In genomic region chr11:69445131-69445470, GRCh38 we compare ENCODE assay signal across 18 cellular contexts. TPM values are rescaled to one million over a fixed set of nuclear protein-coding genes. Genes with fewer than 3 reads are reported as not detected.
DNase-seq lines count a peak whose midpoint lies in the region; ATAC-seq, FAIRE-seq and TF ChIP-seq lines count a peak whose summit lies in the region.
"Had no signal": no experiment of that assay in that cellular context is flagged by ENCODE, and none has a peak within 500 bp of the region (broad histone marks: within the 10 kb centered on the region; RNA-seq: fewer than 3 reads in every experiment).

No MANE protein-coding gene starts in this region.

- H3K4me3 Mint-ChIP-seq in Calu3 (ENCODE audit: low read depth, unreplicated experiment) = no peak overlapping the region
- H3K4me3 Mint-ChIP-seq: activated CD4-positive, alpha-beta T cell treated with anti-CD3 and anti-CD28 coated beads, Interleukin-2, amount 10 ng/mL, durations not matched to agents 7 days and 5 days; stimulated activated naive CD8-positive, alpha-beta T cell treated with anti-CD3 and anti-CD28 coated beads, Interleukin-15, Interleukin-2, amounts not matched to agents 100 ng/mL and 50 ng/mL, for 24 hours had no signal

- H3K36me3 Mint-ChIP-seq in Calu3 (ENCODE audit: insufficient read depth, unreplicated experiment) = peaks cover 25% of the 10 kb centered on the region

- peak overlapping the region in 9 of 12 donors; percentile 7 to 55 (median 29) for H3K4me3 ChIP-seq in heart left ventricle
- H3K4me3 ChIP-seq in coronary artery = peak overlapping the region; percentile 47
- no peak overlapping the region for H3K4me3 ChIP-seq in pancreas
- peak overlapping the region in 1 of 2 donors; percentile 24 for H3K4me3 ChIP-seq in vagina
- H3K4me3 ChIP-seq: MG63, SK-N-MC had no signal

- H3K27me3 Mint-ChIP-seq in Calu3 (ENCODE audit: unreplicated experiment) = no peaks in the 10 kb centered on the region

- H3K4me1 Mint-ChIP-seq in Calu3 (ENCODE audit: low read depth, unreplicated experiment) = peaks cover 49% of the 10 kb centered on the region

- no peaks in the 10 kb centered on the region for H3K9me3 Mint-ChIP-seq in Calu3 (ENCODE audit: low read depth, unreplicated experiment)
- H3K9me3 Mint-ChIP-seq: activated CD4-positive, alpha-beta T cell treated with anti-CD3 and anti-CD28 coated beads, Interleukin-2, amount 10 ng/mL, durations not matched to agents 7 days and 5 days; stimulated activated naive CD8-positive, alpha-beta T cell treated with anti-CD3 and anti-CD28 coated beads, Interleukin-15, Interleukin-2, amounts not matched to agents 100 ng/mL and 50 ng/mL, for 24 hours had no signal

- WGBS in heart left ventricle, 4 donors = 57 to 74% (median 67%) methylated on average over 4 to 11 of the region's 11 CpGs
- WGBS in pancreas, 2 donors = 83 to 84% methylated on average over 11 of the region's 11 CpGs

- H3K27me3 ChIP-seq in heart left ventricle (no peaks in the 10 kb centered on the region), pancreas (no peaks in the 10 kb centered on the region), vagina (no peaks in the 10 kb centered on the region)
- H3K27me3 ChIP-seq: MG63 had no signal

- intact Hi-C loops in heart left ventricle (cut with DNase I) = loop anchor here in 8 of 10 donors (2.0 to 10.0 kb wide), 8 partner anchors 97 to 310 kb away; partner anchors contain the start of genes MYEOV (in 2 of the 8) and CCND1 (in 1 of the 8)
- intact Hi-C loops in left ventricle myocardium superior (cut with micrococcal nuclease) = no loop called here
- intact Hi-C loops in pancreas (cut with DNase I) = no loop called here
- intact Hi-C loops in vagina (cut with DNase I) = no loop called here
- intact Hi-C loops in Calu3 (cut with micrococcal nuclease; ENCODE audit: unreplicated experiment) = no loop called here

- TF ChIP-seq POLR2A in heart left ventricle (IDR thresholded peaks at IDR 0.05) (no peak), vagina (IDR thresholded peaks at IDR 0.05) (no peak)

- H3K36me3 ChIP-seq in heart left ventricle (no peaks in the 10 kb centered on the region), pancreas (no peaks in the 10 kb centered on the region), vagina (no peaks in the 10 kb centered on the region)
- H3K36me3 ChIP-seq: MG63, neutrophil had no signal

- CTCF ChIA-PET in Calu3 (lab: Charles Lee) = no interaction called here

- ATAC-seq in heart left ventricle (no peak), left ventricle myocardium superior (no peak), pancreas (peak in 2 of 4 donors; percentile 2 to 6)

- H3K27ac ChIP-seq in heart left ventricle = peak overlapping the region; percentile 63 to 95 (median 86)
- peak overlapping the region in 1 of 2 donors; percentile 88 for H3K27ac ChIP-seq in coronary artery
- peak overlapping the region; percentile 35 to 81 (median 61) for H3K27ac ChIP-seq in pancreas
- H3K27ac ChIP-seq in vagina = peak overlapping the region; percentile 18
- H3K27ac ChIP-seq: neutrophil, SK-N-MC had no signal

- H3K4me1 ChIP-seq in heart left ventricle = peaks cover 3 to 65% (median 50%) of the 10 kb centered on the region in 12 donors
- H3K4me1 ChIP-seq in pancreas = peaks cover 7 to 12% (median 8%) of the 10 kb centered on the region in 3 donors
- H3K4me1 ChIP-seq in vagina = peaks cover 44% of the 10 kb centered on the region

- H3K9me3 ChIP-seq in heart left ventricle = no peaks in the 10 kb centered on the region
- no peaks in the 10 kb centered on the region for H3K9me3 ChIP-seq in pancreas
- no peaks in the 10 kb centered on the region for H3K9me3 ChIP-seq in vagina
- H3K9me3 ChIP-seq: MG63, neutrophil had no signal

- no peak for FAIRE-seq in pancreas (lab: Jason Lieb, UNC)
- FAIRE-seq: GM18507, keratinocyte had no signal

- DNase-seq in heart left ventricle = peak in 3 of 5 donors; percentile 29 to 64 (median 50)
- no peak for DNase-seq in left ventricle myocardium superior
- DNase-seq in coronary artery (ENCODE audit: low spot score) = no peak
- DNase-seq in pancreas = peak in 1 of 6 donors; percentile 55
- DNase-seq in vagina (ENCODE audit: extremely low spot score in 2 of 2) = no peak
- no peak for DNase-seq in Calu3
- no peak for DNase-seq in DMS79 treated with DMSO at 0.1 percent for 48 hours (lab: John Stamatoyannopoulos, UW)
- no peak for DNase-seq in stimulated activated CD4-positive, alpha-beta T cell treated with anti-CD3 and anti-CD28 coated beads, Interleukin-2, amount 100 ng/mL, for 24 hours
- DNase-seq: activated CD4-positive, alpha-beta T cell treated with anti-CD3 and anti-CD28 coated beads, Interleukin-2, amount 10 ng/mL, durations not matched to agents 7 days and 5 days; activated gamma-delta T cell; cerebellar nuclear complex; MG63; stimulated activated CD4-positive, alpha-beta T cell treated with anti-CD3 and anti-CD28 coated beads, Interleukin-4, amount 100 ng/mL, for 24 hours had no signal

- no TSS peak for BruUV-seq in Calu3 (replicated peaks; lab: Mats Ljungman, UMichigan)

- TF ChIP-seq CTCF in heart left ventricle (IDR thresholded peaks at IDR 0.05) (no peak), coronary artery (IDR thresholded peaks at IDR 0.05) (no peak), pancreas (IDR thresholded peaks at IDR 0.05) (no peak), vagina (IDR thresholded peaks at IDR 0.05) (no peak), Calu3 (IDR thresholded peaks at IDR 0.05; ENCODE audit: unreplicated experiment) (no peak)

- no peak overlapping the region for H3K27ac Mint-ChIP-seq in Calu3 (ENCODE audit: unreplicated experiment)
- H3K27ac Mint-ChIP-seq: activated CD4-positive, alpha-beta T cell treated with anti-CD3 and anti-CD28 coated beads, Interleukin-2, amount 10 ng/mL, durations not matched to agents 7 days and 5 days; stimulated activated naive CD8-positive, alpha-beta T cell treated with anti-CD3 and anti-CD28 coated beads, Interleukin-15, Interleukin-2, amounts not matched to agents 100 ng/mL and 50 ng/mL, for 24 hours had no signal

RNA-seq across cellular contexts. Expression of gene LINC01488, which starts 36.4 kb away (rescaled TPM):
- total RNA-seq in heart left ventricle = under 1 TPM in 5 of 9 donors, not detected in 4; 0.04 to 0.42 (median 0.13) TPM
- under 1 TPM in 1 of 2 donors, not detected in 1; 0.23 TPM for polyA plus RNA-seq in heart left ventricle
- total RNA-seq in left ventricle myocardium superior = not detected
- total RNA-seq in pancreas = not detected
- polyA plus RNA-seq in pancreas = not detected
- total RNA-seq in vagina = not detected
- not detected in 2 replicates for total RNA-seq in Calu3 (2022)
- total RNA-seq: activated CD4-positive, alpha-beta T cell treated with anti-CD3 and anti-CD28 coated beads, Interleukin-2, amount 10 ng/mL, durations not matched to agents 7 days and 5 days had no signal
- polyA plus RNA-seq: keratinocyte had no signal

Comparison
In these comparisons a context has a peak if more than half of its experiments do, and no peak if none do; other contexts are left out.
1. DNase-seq: peak in heart left ventricle (3 of 5); none in left ventricle myocardium superior (single experiment), coronary artery (single experiment), vagina (0 of 2), Calu3 (single experiment), DMS79 treated with DMSO at 0.1 percent for 48 hours (single experiment) and stimulated activated CD4-positive, alpha-beta T cell treated with anti-CD3 and anti-CD28 coated beads, Interleukin-2, amount 100 ng/mL, for 24 hours (0 of 2).
2. intact Hi-C loops: an anchor here in heart left ventricle (2.0 to 10.0 kb wide); none called in left ventricle myocardium superior, pancreas, vagina and Calu3.
3. H3K4me3 ChIP-seq: peak in heart left ventricle (9 of 12) and coronary artery (single experiment); none in pancreas (0 of 4).